ENCODE assay signal across 20 cellular contexts in genomic region chr13:41286370-41286769, GRCh38.
"Had no signal": no experiment of that assay in that cellular context is flagged by ENCODE, and none has a peak within 500 bp of the region (broad histone marks: within the 10 kb centered on the region; RNA-seq: fewer than 3 reads in every experiment).

No MANE protein-coding gene starts in this region.

- ATAC-seq: body of pancreas; natural killer cell treated with Interleukin-12 subunit alpha and Interleukin-12 subunit beta and Interleukin-15 and Interleukin-18, amount 100 ng/mL, for 72 hours; stimulated activated naive B cell treated with anti-CD40 and anti-IgM and Interleukin-4, amounts not matched to agents 10 μg/mL and 1 μg/mL and 100 μg/mL, for 72 hours had no signal

- H3K36me3 Mint-ChIP-seq: natural killer cell treated with Interleukin-12 subunit alpha and Interleukin-12 subunit beta and Interleukin-15 and Interleukin-18, amount 100 ng/mL, for 72 hours; stimulated activated naive B cell treated with anti-CD40 and anti-IgM and Interleukin-4, amounts not matched to agents 10 μg/mL and 1 μg/mL and 100 μg/mL, for 72 hours had no signal

- H3K27me3 Mint-ChIP-seq: progenitor cell of endocrine pancreas; stimulated activated naive B cell treated with anti-CD40 and anti-IgM and Interleukin-4, amounts not matched to agents 10 μg/mL and 1 μg/mL and 100 μg/mL, for 72 hours had no signal

- H3K4me3 Mint-ChIP-seq: memory B cell; natural killer cell treated with Interleukin-12 subunit alpha and Interleukin-12 subunit beta and Interleukin-15 and Interleukin-18, amount 100 ng/mL, for 72 hours; stimulated activated naive B cell treated with anti-CD40 and anti-IgM and Interleukin-4, amounts not matched to agents 10 μg/mL and 1 μg/mL and 100 μg/mL, for 72 hours; T-helper 1 cell treated with Interleukin-12 subunit alpha and Interleukin-12 subunit beta and Interleukin-4 antibody, amounts not matched to agents 30 μg/mL and 1 μg/mL, for 36 hours had no signal

- H3K9me3 ChIP-seq: body of pancreas, esophagus squamous epithelium, left ventricle myocardium inferior, right atrium auricular region had no signal

- H3K27ac Mint-ChIP-seq: memory B cell; natural killer cell treated with Interleukin-12 subunit alpha and Interleukin-12 subunit beta and Interleukin-15 and Interleukin-18, amount 100 ng/mL, for 72 hours; progenitor cell of endocrine pancreas; stimulated activated naive B cell treated with anti-CD40 and anti-IgM and Interleukin-4, amounts not matched to agents 10 μg/mL and 1 μg/mL and 100 μg/mL, for 72 hours; T-helper 1 cell treated with Interleukin-12 subunit alpha and Interleukin-12 subunit beta and Interleukin-4 antibody, amounts not matched to agents 30 μg/mL and 1 μg/mL, for 36 hours had no signal

- H3K4me1 ChIP-seq: left ventricle myocardium inferior, right atrium auricular region had no signal

- H3K9me3 Mint-ChIP-seq: natural killer cell treated with Interleukin-12 subunit alpha and Interleukin-12 subunit beta and Interleukin-15 and Interleukin-18, amount 100 ng/mL, for 72 hours had no signal

- H3K4me3 ChIP-seq: body of pancreas, coronary artery, esophagus squamous epithelium, left ventricle myocardium inferior, right atrium auricular region had no signal

- DNase-seq: activated CD8-positive, alpha-beta memory T cell treated with anti-CD3 and anti-CD28 coated beads for 24 hours; activated gamma-delta T cell treated with Interleukin-2 at 50 U/mL for 16 hours; amygdala; body of pancreas; central memory CD4-positive, alpha-beta T cell; effector CD4-positive, alpha-beta T cell; esophagus squamous epithelium; hippocampal formation; left ventricle myocardium inferior; nucleus accumbens; stimulated activated CD4-positive, alpha-beta T cell treated with anti-CD3 and anti-CD28 coated beads, Interleukin-15, amount 100 ng/mL, for 24 hours; stimulated activated CD4-positive, alpha-beta T cell treated with anti-CD3 and anti-CD28 coated beads, Interleukin-4, amount 100 ng/mL, for 1 hour; stimulated activated naive B cell treated with anti-CD40 and anti-IgM and Interleukin-4, amounts not matched to agents 10 μg/mL and 1 μg/mL and 100 μg/mL, for 72 hours; WERI-Rb-1 had no signal

- H3K27ac ChIP-seq: body of pancreas, coronary artery, esophagus squamous epithelium, left ventricle myocardium inferior, right atrium auricular region, WERI-Rb-1 had no signal

- H3K36me3 ChIP-seq: esophagus squamous epithelium, left ventricle myocardium inferior, right atrium auricular region, WERI-Rb-1 had no signal

- H3K27me3 ChIP-seq: body of pancreas, esophagus squamous epithelium, right atrium auricular region had no signal
